Comparison of ENCODE assay signal across 1 cellular context in genomic region chr11:88484873-88485621, GRCh38.
A peak's percentile ranks its signal among the peaks of the same experiment; 100 is the strongest.
TF ChIP-seq lines count a peak whose summit lies in the region.

No MANE protein-coding gene starts in this region.

TF ChIP-seq in K562, 482 proteins besides CTCF, POLR2A, EP300 and RAD21 (continued from another document and continues in another):
- no peak for TF ChIP-seq ZBTB11 (CRISPR knock-in tag; IDR thresholded peaks at IDR 0.05)
- TF ChIP-seq MEIS2 (IDR thresholded peaks at IDR 0.05; ENCODE audit: partially characterized antibody), result peak; percentile 65
- no peak for TF ChIP-seq RBM14 (IDR thresholded peaks at IDR 0.05; ENCODE audit: borderline replicate concordance, insufficient read depth, low read depth, low read length)
- peak; percentile 29; the same call in 1 of the 2 replicates for TF ChIP-seq LEF1 (IDR thresholded peaks at IDR 0.05)
- peak; percentile 24; the same call in 1 of the 2 replicates for TF ChIP-seq NCOR1 (IDR thresholded peaks at IDR 0.05)
- TF ChIP-seq JUNB (CRISPR knock-in tag; conservative IDR thresholded peaks at IDR 0.05), result no peak
- peak; percentile 33; the same call in 1 of the 2 replicates for TF ChIP-seq DPF2 (IDR thresholded peaks at IDR 0.05)
- peak; percentile 61 for TF ChIP-seq C11orf30 (IDR thresholded peaks at IDR 0.05; ENCODE audit: low read depth)
- no peak for TF ChIP-seq HMG20A (CRISPR knock-in tag; conservative IDR thresholded peaks at IDR 0.05)
- TF ChIP-seq NR2C1 (IDR thresholded peaks at IDR 0.05), result no peak
- no peak for TF ChIP-seq NR2C1 (tag; IDR thresholded peaks at IDR 0.05)
- TF ChIP-seq ZNF75A (CRISPR knock-in tag; IDR thresholded peaks at IDR 0.05), result no peak
- TF ChIP-seq NR4A1 (CRISPR knock-in tag; IDR thresholded peaks at IDR 0.05), result no peak
- 0 out of 2 replicates have a peak, but pooled peaks have one; percentile 26 for TF ChIP-seq NR4A1 (tag; IDR thresholded peaks at IDR 0.05)
- no peak for TF ChIP-seq HDAC1 (IDR thresholded peaks at IDR 0.05)
- TF ChIP-seq COPS2 (conservative IDR thresholded peaks at IDR 0.05), result no peak
- no peak for TF ChIP-seq ZBTB17 (CRISPR knock-in tag; IDR thresholded peaks at IDR 0.05)
- TF ChIP-seq TAF1 (IDR thresholded peaks at IDR 0.05; ENCODE audit: control insufficient read depth, extremely low read depth, insufficient read depth, low read length, severe bottlenecking), result no peak
- TF ChIP-seq, protein P1, sequence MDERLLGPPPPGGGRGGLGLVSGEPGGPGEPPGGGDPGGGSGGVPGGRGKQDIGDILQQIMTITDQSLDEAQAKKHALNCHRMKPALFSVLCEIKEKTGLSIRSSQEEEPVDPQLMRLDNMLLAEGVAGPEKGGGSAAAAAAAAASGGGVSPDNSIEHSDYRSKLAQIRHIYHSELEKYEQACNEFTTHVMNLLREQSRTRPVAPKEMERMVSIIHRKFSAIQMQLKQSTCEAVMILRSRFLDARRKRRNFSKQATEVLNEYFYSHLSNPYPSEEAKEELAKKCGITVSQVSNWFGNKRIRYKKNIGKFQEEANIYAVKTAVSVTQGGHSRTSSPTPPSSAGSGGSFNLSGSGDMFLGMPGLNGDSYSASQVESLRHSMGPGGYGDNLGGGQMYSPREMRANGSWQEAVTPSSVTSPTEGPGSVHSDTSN (CRISPR knock-in tag; IDR thresholded peaks at IDR 0.05; ENCODE audit: low read depth), result no peak
- TF ChIP-seq, protein P1 (tag; conservative IDR thresholded peaks at IDR 0.05; ENCODE audit: low read depth), result peak; percentile 52; the same call in 1 of the 2 replicates
- no peak for TF ChIP-seq SLC30A9 (CRISPR knock-in tag; IDR thresholded peaks at IDR 0.05)
- no peak for TF ChIP-seq ZNF184 (CRISPR knock-in tag; IDR thresholded peaks at IDR 0.05)
- TF ChIP-seq ZNF407 (IDR thresholded peaks at IDR 0.05; ENCODE audit: low read depth), result no peak
- TF ChIP-seq TEAD1 (CRISPR knock-in tag; IDR thresholded peaks at IDR 0.05), result 0 out of 4 replicates have a peak, but pooled peaks of 1 of the 2 experiments have one; percentile 23
- TF ChIP-seq, protein P2, sequence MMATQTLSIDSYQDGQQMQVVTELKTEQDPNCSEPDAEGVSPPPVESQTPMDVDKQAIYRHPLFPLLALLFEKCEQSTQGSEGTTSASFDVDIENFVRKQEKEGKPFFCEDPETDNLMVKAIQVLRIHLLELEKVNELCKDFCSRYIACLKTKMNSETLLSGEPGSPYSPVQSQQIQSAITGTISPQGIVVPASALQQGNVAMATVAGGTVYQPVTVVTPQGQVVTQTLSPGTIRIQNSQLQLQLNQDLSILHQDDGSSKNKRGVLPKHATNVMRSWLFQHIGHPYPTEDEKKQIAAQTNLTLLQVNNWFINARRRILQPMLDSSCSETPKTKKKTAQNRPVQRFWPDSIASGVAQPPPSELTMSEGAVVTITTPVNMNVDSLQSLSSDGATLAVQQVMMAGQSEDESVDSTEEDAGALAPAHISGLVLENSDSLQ (IDR thresholded peaks at IDR 0.05), result 0 out of 2 replicates have a peak, but pooled peaks have one; percentile 17
- peak; percentile 62 for TF ChIP-seq CBFA2T3 (IDR thresholded peaks at IDR 0.05)
- TF ChIP-seq L3MBTL2 (IDR thresholded peaks at IDR 0.05), result peak; percentile 17; the same call in 1 of the 2 replicates
- TF ChIP-seq STAT5B (CRISPR knock-in tag; IDR thresholded peaks at IDR 0.05), result no peak
- peak; percentile 81 for TF ChIP-seq NFE2 (IDR thresholded peaks at IDR 0.05; ENCODE audit: low read depth)
- peak; percentile 29; the same call in 1 of the 2 replicates for TF ChIP-seq TAL1 (IDR thresholded peaks at IDR 0.05)
- TF ChIP-seq, protein P3, sequence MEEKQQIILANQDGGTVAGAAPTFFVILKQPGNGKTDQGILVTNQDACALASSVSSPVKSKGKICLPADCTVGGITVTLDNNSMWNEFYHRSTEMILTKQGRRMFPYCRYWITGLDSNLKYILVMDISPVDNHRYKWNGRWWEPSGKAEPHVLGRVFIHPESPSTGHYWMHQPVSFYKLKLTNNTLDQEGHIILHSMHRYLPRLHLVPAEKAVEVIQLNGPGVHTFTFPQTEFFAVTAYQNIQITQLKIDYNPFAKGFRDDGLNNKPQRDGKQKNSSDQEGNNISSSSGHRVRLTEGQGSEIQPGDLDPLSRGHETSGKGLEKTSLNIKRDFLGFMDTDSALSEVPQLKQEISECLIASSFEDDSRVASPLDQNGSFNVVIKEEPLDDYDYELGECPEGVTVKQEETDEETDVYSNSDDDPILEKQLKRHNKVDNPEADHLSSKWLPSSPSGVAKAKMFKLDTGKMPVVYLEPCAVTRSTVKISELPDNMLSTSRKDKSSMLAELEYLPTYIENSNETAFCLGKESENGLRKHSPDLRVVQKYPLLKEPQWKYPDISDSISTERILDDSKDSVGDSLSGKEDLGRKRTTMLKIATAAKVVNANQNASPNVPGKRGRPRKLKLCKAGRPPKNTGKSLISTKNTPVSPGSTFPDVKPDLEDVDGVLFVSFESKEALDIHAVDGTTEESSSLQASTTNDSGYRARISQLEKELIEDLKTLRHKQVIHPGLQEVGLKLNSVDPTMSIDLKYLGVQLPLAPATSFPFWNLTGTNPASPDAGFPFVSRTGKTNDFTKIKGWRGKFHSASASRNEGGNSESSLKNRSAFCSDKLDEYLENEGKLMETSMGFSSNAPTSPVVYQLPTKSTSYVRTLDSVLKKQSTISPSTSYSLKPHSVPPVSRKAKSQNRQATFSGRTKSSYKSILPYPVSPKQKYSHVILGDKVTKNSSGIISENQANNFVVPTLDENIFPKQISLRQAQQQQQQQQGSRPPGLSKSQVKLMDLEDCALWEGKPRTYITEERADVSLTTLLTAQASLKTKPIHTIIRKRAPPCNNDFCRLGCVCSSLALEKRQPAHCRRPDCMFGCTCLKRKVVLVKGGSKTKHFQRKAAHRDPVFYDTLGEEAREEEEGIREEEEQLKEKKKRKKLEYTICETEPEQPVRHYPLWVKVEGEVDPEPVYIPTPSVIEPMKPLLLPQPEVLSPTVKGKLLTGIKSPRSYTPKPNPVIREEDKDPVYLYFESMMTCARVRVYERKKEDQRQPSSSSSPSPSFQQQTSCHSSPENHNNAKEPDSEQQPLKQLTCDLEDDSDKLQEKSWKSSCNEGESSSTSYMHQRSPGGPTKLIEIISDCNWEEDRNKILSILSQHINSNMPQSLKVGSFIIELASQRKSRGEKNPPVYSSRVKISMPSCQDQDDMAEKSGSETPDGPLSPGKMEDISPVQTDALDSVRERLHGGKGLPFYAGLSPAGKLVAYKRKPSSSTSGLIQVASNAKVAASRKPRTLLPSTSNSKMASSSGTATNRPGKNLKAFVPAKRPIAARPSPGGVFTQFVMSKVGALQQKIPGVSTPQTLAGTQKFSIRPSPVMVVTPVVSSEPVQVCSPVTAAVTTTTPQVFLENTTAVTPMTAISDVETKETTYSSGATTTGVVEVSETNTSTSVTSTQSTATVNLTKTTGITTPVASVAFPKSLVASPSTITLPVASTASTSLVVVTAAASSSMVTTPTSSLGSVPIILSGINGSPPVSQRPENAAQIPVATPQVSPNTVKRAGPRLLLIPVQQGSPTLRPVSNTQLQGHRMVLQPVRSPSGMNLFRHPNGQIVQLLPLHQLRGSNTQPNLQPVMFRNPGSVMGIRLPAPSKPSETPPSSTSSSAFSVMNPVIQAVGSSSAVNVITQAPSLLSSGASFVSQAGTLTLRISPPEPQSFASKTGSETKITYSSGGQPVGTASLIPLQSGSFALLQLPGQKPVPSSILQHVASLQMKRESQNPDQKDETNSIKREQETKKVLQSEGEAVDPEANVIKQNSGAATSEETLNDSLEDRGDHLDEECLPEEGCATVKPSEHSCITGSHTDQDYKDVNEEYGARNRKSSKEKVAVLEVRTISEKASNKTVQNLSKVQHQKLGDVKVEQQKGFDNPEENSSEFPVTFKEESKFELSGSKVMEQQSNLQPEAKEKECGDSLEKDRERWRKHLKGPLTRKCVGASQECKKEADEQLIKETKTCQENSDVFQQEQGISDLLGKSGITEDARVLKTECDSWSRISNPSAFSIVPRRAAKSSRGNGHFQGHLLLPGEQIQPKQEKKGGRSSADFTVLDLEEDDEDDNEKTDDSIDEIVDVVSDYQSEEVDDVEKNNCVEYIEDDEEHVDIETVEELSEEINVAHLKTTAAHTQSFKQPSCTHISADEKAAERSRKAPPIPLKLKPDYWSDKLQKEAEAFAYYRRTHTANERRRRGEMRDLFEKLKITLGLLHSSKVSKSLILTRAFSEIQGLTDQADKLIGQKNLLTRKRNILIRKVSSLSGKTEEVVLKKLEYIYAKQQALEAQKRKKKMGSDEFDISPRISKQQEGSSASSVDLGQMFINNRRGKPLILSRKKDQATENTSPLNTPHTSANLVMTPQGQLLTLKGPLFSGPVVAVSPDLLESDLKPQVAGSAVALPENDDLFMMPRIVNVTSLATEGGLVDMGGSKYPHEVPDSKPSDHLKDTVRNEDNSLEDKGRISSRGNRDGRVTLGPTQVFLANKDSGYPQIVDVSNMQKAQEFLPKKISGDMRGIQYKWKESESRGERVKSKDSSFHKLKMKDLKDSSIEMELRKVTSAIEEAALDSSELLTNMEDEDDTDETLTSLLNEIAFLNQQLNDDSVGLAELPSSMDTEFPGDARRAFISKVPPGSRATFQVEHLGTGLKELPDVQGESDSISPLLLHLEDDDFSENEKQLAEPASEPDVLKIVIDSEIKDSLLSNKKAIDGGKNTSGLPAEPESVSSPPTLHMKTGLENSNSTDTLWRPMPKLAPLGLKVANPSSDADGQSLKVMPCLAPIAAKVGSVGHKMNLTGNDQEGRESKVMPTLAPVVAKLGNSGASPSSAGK (IDR thresholded peaks at IDR 0.05), result peak; percentile 35; the same call in 1 of the 2 replicates
